Comparison of ENCODE assay signal across 8 cellular contexts in the genomic region with DNA sequence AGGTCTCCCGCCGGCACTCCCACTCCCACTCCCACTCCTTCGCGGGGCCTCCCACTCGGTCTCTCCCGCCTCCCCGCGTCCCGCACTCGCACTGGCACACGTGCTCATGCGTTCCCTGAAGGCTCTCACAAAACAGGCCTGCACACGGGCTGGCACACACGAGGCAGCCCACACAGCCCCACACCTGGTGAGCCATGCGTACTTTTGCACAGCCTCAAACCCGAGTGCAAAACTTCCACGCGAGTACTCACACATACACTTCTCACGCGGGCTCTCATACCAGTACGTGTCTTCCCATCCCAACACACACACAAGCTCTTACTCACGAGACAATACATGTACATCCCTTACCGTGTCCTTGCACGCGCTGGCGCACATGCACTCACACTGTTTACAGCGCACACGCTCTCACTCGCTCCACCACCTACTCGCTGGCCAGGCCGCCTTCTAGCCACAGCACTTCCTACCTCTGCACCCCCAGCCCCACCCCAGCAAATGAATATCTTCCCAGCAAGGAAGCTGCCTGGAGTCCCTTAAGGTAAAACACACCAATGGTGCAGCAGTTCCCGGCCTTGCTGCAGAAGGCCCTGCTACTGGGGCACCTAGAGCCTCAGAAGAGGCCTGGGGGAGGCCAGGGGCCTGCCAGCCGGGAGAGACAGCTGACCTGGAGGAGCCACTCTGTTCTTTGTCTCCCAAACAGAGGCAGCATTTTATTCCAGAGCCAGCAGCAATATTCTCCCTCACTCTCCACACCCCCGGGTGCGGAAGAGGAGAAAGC. TPM values are rescaled to one million over a fixed set of nuclear protein-coding genes. Genes with fewer than 3 reads are reported as not detected.
DNase-seq lines count a peak whose midpoint lies in the region; ATAC-seq and TF ChIP-seq lines count a peak whose summit lies in the region.

No MANE protein-coding gene starts in this region.

- H3K4me1 ChIP-seq in PC-9 (replicated peaks; ENCODE audit: insufficient read depth) (peaks cover 60% of the 10 kb centered on the region), upper lobe of left lung (peaks cover 52 to 66% (median 63%) of the 10 kb centered on the region in 4 donors)

- 0 out of 2 replicates have a peak overlapping the region, but pooled peaks have one; percentile 69 for H2AFZ ChIP-seq in PC-9

- no peaks in the 10 kb centered on the region for H3K9me2 ChIP-seq in PC-9 (ENCODE audit: insufficient read depth)

- 26 to 34% methylated on average over 34 to 35 of the region's 35 CpGs for WGBS in upper lobe of left lung, 2 donors

- peaks cover 29% of the 10 kb centered on the region for H3K79me2 ChIP-seq in PC-9 (ENCODE audit: low read depth)

- CTCF ChIA-PET in PC-9 (lab: Charles Lee): no interaction called here

- H3K9me3 Mint-ChIP-seq in effector memory CD8-positive, alpha-beta T cell: no peaks in the 10 kb centered on the region
- H3K9me3 Mint-ChIP-seq in mesothelial cell of epicardium: no peaks in the 10 kb centered on the region

- no peak for TF ChIP-seq POLR2A in upper lobe of left lung (IDR thresholded peaks at IDR 0.05)

- peak overlapping the region; percentile 100 for H3K4me2 ChIP-seq in PC-9

- peaks cover 46% of the 10 kb centered on the region for H3F3A ChIP-seq in PC-9 (ENCODE audit: insufficient read depth, low read depth)

- H4K20me1 ChIP-seq in PC-9 (ENCODE audit: insufficient read depth): no peaks in the 10 kb centered on the region

- H3K4me3 ChIP-seq in PC-9: peak overlapping the region; percentile 63; the same call in 1 of the 2 replicates
- H3K4me3 ChIP-seq in upper lobe of left lung: peak overlapping the region in 3 of 4 donors; percentile 69 to 80 (median 71)

- H3K36me3 ChIP-seq in PC-9 (ENCODE audit: low read depth): no peaks in the 10 kb centered on the region
- H3K36me3 ChIP-seq in upper lobe of left lung: peaks cover 0 to 3% (median 0%) of the 10 kb centered on the region in 4 donors

- POLR2A ChIA-PET in PC-9 (lab: Charles Lee; ENCODE audit: unreplicated experiment): no interaction called here

- ATAC-seq in effector memory CD8-positive, alpha-beta T cell (replicated peaks): peak; percentile 64
- ATAC-seq in upper lobe of left lung (ENCODE audit: low FRiP score in 2 of 2) (peak in 1 of 2 donors; percentile 1), HG03196 (IDR thresholded peaks at IDR 0.05; ENCODE audit: unreplicated experiment) (no peak)

- H3K4me3 Mint-ChIP-seq in effector memory CD8-positive, alpha-beta T cell: peak overlapping the region; percentile 87 to 96
- peak overlapping the region; percentile 86 for H3K4me3 Mint-ChIP-seq in mesothelial cell of epicardium

- H3K36me3 Mint-ChIP-seq in effector memory CD8-positive, alpha-beta T cell (ENCODE audit: insufficient read depth): peaks cover 9% of the 10 kb centered on the region
- no peaks in the 10 kb centered on the region for H3K36me3 Mint-ChIP-seq in mesothelial cell of epicardium

- intact Hi-C loops in PC-9 (cut with micrococcal nuclease; ENCODE audit: unreplicated experiment): no loop called here

- TF ChIP-seq CTCF in PC-9 (conservative IDR thresholded peaks at IDR 0.05): no peak
- TF ChIP-seq CTCF in mesothelial cell of epicardium (IDR thresholded peaks at IDR 0.05; ENCODE audit: unreplicated experiment): no peak
- TF ChIP-seq CTCF in upper lobe of left lung (IDR thresholded peaks at IDR 0.05): no peak

- H3K27ac ChIP-seq in PC-9: no peak overlapping the region
- H3K27ac ChIP-seq in upper lobe of left lung: peak overlapping the region; percentile 61 to 95 (median 91)

- peak overlapping the region; percentile 90 to 97 for H3K27ac Mint-ChIP-seq in effector memory CD8-positive, alpha-beta T cell
- H3K27ac Mint-ChIP-seq in mesothelial cell of epicardium: peak overlapping the region; percentile 94

- BruUV-seq in PC-9 (replicated peaks; lab: Mats Ljungman, UMichigan): no TSS peak

- peaks cover 34 to 37% of the 10 kb centered on the region in 2 donors for H3K4me1 Mint-ChIP-seq in effector memory CD8-positive, alpha-beta T cell (ENCODE audit: low read depth in 2 of 2)
- peaks cover 61% of the 10 kb centered on the region for H3K4me1 Mint-ChIP-seq in mesothelial cell of epicardium

- H3K9me3 ChIP-seq in PC-9 (ENCODE audit: insufficient read depth, low read depth) (no peaks in the 10 kb centered on the region), upper lobe of left lung (no peaks in the 10 kb centered on the region)

- no peaks in the 10 kb centered on the region for H3K27me3 Mint-ChIP-seq in effector memory CD8-positive, alpha-beta T cell
- no peaks in the 10 kb centered on the region for H3K27me3 Mint-ChIP-seq in mesothelial cell of epicardium (ENCODE audit: low read depth)

- DNase-seq in GF-D8 (lab: John Stamatoyannopoulos, UW): peak; percentile 24
- DNase-seq in PC-9: no peak
- DNase-seq in effector memory CD8-positive, alpha-beta T cell: no peak
- DNase-seq in mesothelial cell of epicardium (ENCODE audit: low spot score in 2 of 2, unreplicated experiment in 2 of 2): no peak
- no peak for DNase-seq in upper lobe of left lung
- no peak for DNase-seq in NCI-H446 (lab: John Stamatoyannopoulos, UW)
- no peak for DNase-seq in GM03348 (ENCODE audit: low spot score)

- H3K27me3 ChIP-seq in PC-9 (ENCODE audit: insufficient read depth, low read depth) (no peaks in the 10 kb centered on the region), upper lobe of left lung (no peaks in the 10 kb centered on the region)

- no peak for TF ChIP-seq EP300 in upper lobe of left lung (IDR thresholded peaks at IDR 0.05)

RNA-seq across cellular contexts. Expression of a gene that starts 0.5 kb away (rescaled TPM):
- 52.5 and 65.5 TPM in 2 replicates for total RNA-seq in PC-9 (2021)
- total RNA-seq in mesothelial cell of epicardium: 33.3 to 38.7 TPM (median 35.3 TPM) in 3 replicates
- 100 to 1,000 TPM in 4 of 6 donors, 10 to 100 TPM in 2; 82.6 to 340 (median 110) TPM for total RNA-seq in upper lobe of left lung
